35 cellular contexts compared by ENCODE assay signal in the genomic region with DNA sequence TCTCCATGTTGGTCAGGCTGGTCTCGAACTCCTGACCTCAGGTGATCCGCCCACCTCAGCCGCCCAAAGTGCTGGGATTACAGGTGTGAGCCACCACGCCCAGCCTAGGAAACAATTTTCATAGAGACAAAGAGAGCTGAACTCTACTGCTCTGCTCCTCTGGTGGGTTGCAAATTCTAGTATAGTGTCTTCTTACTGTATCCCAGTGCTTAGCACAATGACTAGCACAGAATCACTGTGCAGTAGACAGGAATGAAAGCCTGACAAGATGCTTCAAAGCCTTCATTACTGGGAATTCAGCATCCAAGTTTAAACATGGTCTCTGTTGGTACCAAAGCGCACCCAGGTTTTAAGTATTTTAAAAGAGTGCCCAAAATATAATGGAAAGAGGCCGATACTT.
"Had no signal": no experiment of that assay in that cellular context is flagged by ENCODE, and none has a peak within 500 bp of the region (broad histone marks: within the 10 kb centered on the region; RNA-seq: fewer than 3 reads in every experiment).

No MANE protein-coding gene starts in this region.

- H3K9me3 ChIP-seq: MG63 had no signal

- H3K36me3 ChIP-seq: MG63 had no signal

- H3K4me3 ChIP-seq: MG63 had no signal

- H3K27me3 ChIP-seq: MG63 had no signal

- DNase-seq: Karpas-422, Kasumi-1, MG63, MM.1S, MV-4-11, NCI-H1048, NCI-H1092, NCI-H1092 treated with DMSO at 0.1 percent for 48 hours, NCI-H1105, NCI-H1105 treated with DMSO at 0.1 percent for 48 hours, NCI-H1417, NCI-H1417 treated with DMSO at 0.1 percent for 48 hours, NCI-H1436, NCI-H1436 treated with DMSO at 0.1 percent for 48 hours, NCI-H146, NCI-H1694, NCI-H1694 treated with DMSO at 0.1 percent for 48 hours, NCI-H187, NCI-H187 treated with DMSO at 0.1 percent for 48 hours, NCI-H1930, NCI-H2029, NCI-H2029 treated with DMSO at 0.1 percent for 48 hours, NCI-H2081, NCI-H2081 treated with DMSO at 0.1 percent for 48 hours, NCI-H2107, NCI-H2171, NCI-H2171 treated with DMSO at 0.1 percent for 48 hours, NCI-H2227 treated with DMSO at 0.1 percent for 48 hours, NCI-H226, NCI-H345, NCI-H446, NCI-H446 treated with DMSO at 0.1 percent for 48 hours, NCI-H510A, NCI-H510A treated with DMSO at 0.1 percent for 48 hours, NCI-H524 had no signal
